In genomic region chr2:150282821-150283309, GRCh38 we compare ENCODE assay signal across 20 cellular contexts.
DNase-seq lines count a peak whose midpoint lies in the region; ATAC-seq, FAIRE-seq and TF ChIP-seq lines count a peak whose summit lies in the region.
"Had no signal": no experiment of that assay in that cellular context is flagged by ENCODE, and none has a peak within 500 bp of the region (broad histone marks: within the 10 kb centered on the region; RNA-seq: fewer than 3 reads in every experiment).

No MANE protein-coding gene starts in this region.

- intact Hi-C loops in K562 (cut with micrococcal nuclease) (no loop called here), left ventricle myocardium inferior (cut with micrococcal nuclease) (no loop called here), psoas muscle (cut with DNase I) (loop anchor here in 1 of 2 donors (10.0 kb wide), 1 partner anchor 202 kb away; the partner anchor contains the start of gene RND3), tibial artery (cut with DNase I; ENCODE audit: low total_unique reads) (loop anchor here (5.0 kb wide), 1 partner anchor 204 kb away; the partner anchor contains the start of gene RND3)

- H2AFZ ChIP-seq in K562 (ENCODE audit: low read depth, low read length), result no peak overlapping the region

- H3K9me3 ChIP-seq in K562 (replicated peaks; ENCODE audit: control insufficient read depth, insufficient read depth, low read depth, low read length) (no peaks in the 10 kb centered on the region), left ventricle myocardium inferior (replicated peaks) (peaks cover under 1% of the 10 kb centered on the region), psoas muscle (no peaks in the 10 kb centered on the region), tibial artery (no peaks in the 10 kb centered on the region)
- H3K9me3 ChIP-seq: ascending aorta, neutrophil, sigmoid colon had no signal

- H3K9ac ChIP-seq in K562 (ENCODE audit: insufficient read depth in 1 of 2, low read depth in 2 of 2, low read length in 2 of 2), result no peak overlapping the region

- TF ChIP-seq CTCF in AG04449 (IDR thresholded peaks at IDR 0.05; ENCODE audit: insufficient read depth, low read length, missing control alignments) (no peak), K562 (IDR thresholded peaks at IDR 0.05 in 2 of 3, conservative IDR thresholded peaks at IDR 0.05 in 1 of 3; ENCODE audit: insufficient read depth in 2 of 3, low read depth in 1 of 3, low read length in 3 of 3) (no peak), left ventricle myocardium inferior (IDR thresholded peaks at IDR 0.05; ENCODE audit: borderline replicate concordance) (no peak), psoas muscle (IDR thresholded peaks at IDR 0.05) (no peak), tibial artery (IDR thresholded peaks at IDR 0.05) (no peak)

- no peak for TF ChIP-seq POLR2A in K562 (conservative IDR thresholded peaks at IDR 0.05)
- no peak for TF ChIP-seq POLR2A in H54 (IDR thresholded peaks at IDR 0.05; ENCODE audit: low read depth, low read length)

- H3K4me3 ChIP-seq in AG04449 (ENCODE audit: low read depth, low read length) (no peak overlapping the region), K562 (no peak overlapping the region), left ventricle myocardium inferior (no peak overlapping the region), psoas muscle (no peak overlapping the region), tibial artery (no peak overlapping the region)
- H3K4me3 ChIP-seq: ascending aorta, sigmoid colon had no signal

- H3K27me3 ChIP-seq in K562 (ENCODE audit: control insufficient read depth in 2 of 2, insufficient read depth in 2 of 2, low read length in 2 of 2), result no peaks in the 10 kb centered on the region
- no peaks in the 10 kb centered on the region for H3K27me3 ChIP-seq in left ventricle myocardium inferior (ENCODE audit: low read depth)
- no peaks in the 10 kb centered on the region for H3K27me3 ChIP-seq in psoas muscle (ENCODE audit: insufficient read depth in 3 of 3, low read length in 2 of 3)
- no peaks in the 10 kb centered on the region for H3K27me3 ChIP-seq in tibial artery
- H3K27me3 ChIP-seq: ascending aorta, neutrophil, sigmoid colon had no signal

- in situ Hi-C loops in K562 (cut with MboI), result no loop called here

- DNase-seq in AG04449 (ENCODE audit: low read depth, low spot score), result peak; percentile 72
- DNase-seq in K562 (ENCODE audit: extremely low read depth in 1 of 4, low spot score in 3 of 4), result no peak
- no peak for DNase-seq in left ventricle myocardium inferior
- peak in 1 of 2 donors; percentile 15 for DNase-seq in psoas muscle
- DNase-seq in NCI-H1694 treated with DMSO at 0.1 percent for 48 hours (lab: John Stamatoyannopoulos, UW), result no peak
- no peak for DNase-seq in tibial artery
- no peak for DNase-seq in H54 (ENCODE audit: insufficient read length, low spot score)
- DNase-seq: 8988T; activated CD4-positive, alpha-beta T cell treated with anti-CD3 and anti-CD28 coated beads for 1 hour; glutamatergic neuron; NCI-H1092; NCI-H2107; NCI-H526 treated with DMSO at 0.1 percent for 48 hours; sigmoid colon; stimulated activated CD4-positive, alpha-beta T cell treated with anti-CD3 and anti-CD28 coated beads, Interleukin-2, amount 100 ng/mL, for 24 hours; T-helper 9 cell had no signal

- CTCF ChIA-PET in AG04449 (lab: Yijun Ruan, JAX) (no interaction called here), K562 (lab: Yijun Ruan, JAX; ENCODE audit: low intra/inter-chr PET ratio) (no interaction called here)

- H3K4me2 ChIP-seq in K562 (ENCODE audit: insufficient read depth, low read length), result no peak overlapping the region

- H3K27ac ChIP-seq in K562 (ENCODE audit: extremely low read depth, low read depth, low read length), result no peak overlapping the region
- H3K27ac ChIP-seq in left ventricle myocardium inferior (replicated peaks), result peak overlapping the region; percentile 66
- H3K27ac ChIP-seq in psoas muscle, result no peak overlapping the region
- H3K27ac ChIP-seq in tibial artery, result no peak overlapping the region
- H3K27ac ChIP-seq: ascending aorta, neutrophil had no signal

- POLR2A ChIA-PET in AG04449 (lab: Yijun Ruan, JAX) (interaction anchor here (0.7 kb wide), 1 partner anchor 184 kb away, joined by 3 read pairs; no protein-coding TSS in a partner anchor), K562 (lab: Yijun Ruan, JAX) (no interaction called here)

- TF ChIP-seq RAD21 in K562 (CRISPR knock-in tag; conservative IDR thresholded peaks at IDR 0.05 in 1 of 2, IDR thresholded peaks at IDR 0.05 in 1 of 2), result no peak

- ATAC-seq in K562, result no peak
- ATAC-seq in psoas muscle, result peak in 3 of 4 donors; percentile 63 to 80 (median 64)
- ATAC-seq in HG03108 (IDR thresholded peaks at IDR 0.05; ENCODE audit: unreplicated experiment), result no peak

- no peaks in the 10 kb centered on the region for H4K20me1 ChIP-seq in K562 (replicated peaks; ENCODE audit: control insufficient read depth, insufficient read depth, low read length)

- BruUV-seq in K562 (replicated peaks; lab: Mats Ljungman, UMichigan), result no TSS peak

- no peaks in the 10 kb centered on the region for H3K36me3 ChIP-seq in K562 (ENCODE audit: control insufficient read depth, insufficient read depth, low read length)
- H3K36me3 ChIP-seq in left ventricle myocardium inferior, result no peaks in the 10 kb centered on the region
- H3K36me3 ChIP-seq in psoas muscle (ENCODE audit: insufficient read depth in 1 of 2, low read depth in 1 of 2), result no peaks in the 10 kb centered on the region
- H3K36me3 ChIP-seq in tibial artery, result no peaks in the 10 kb centered on the region
- H3K36me3 ChIP-seq: ascending aorta, neutrophil, sigmoid colon had no signal

- FAIRE-seq in K562 (lab: Jason Lieb, UNC), result no peak
- no peak for FAIRE-seq in H54 (lab: Jason Lieb, UNC)
- FAIRE-seq: colon had no signal

- H3K4me1 ChIP-seq in K562 (replicated peaks in 1 of 2; ENCODE audit: control insufficient read depth in 2 of 2, insufficient read depth in 2 of 2, low read length in 2 of 2) (no peaks in the 10 kb centered on the region), left ventricle myocardium inferior (peaks cover 27% of the 10 kb centered on the region), psoas muscle (no peaks in the 10 kb centered on the region), tibial artery (peaks cover 0 to 40% (median 13%) of the 10 kb centered on the region in 4 donors)

- no peaks in the 10 kb centered on the region for H3K79me2 ChIP-seq in K562 (ENCODE audit: control insufficient read depth, insufficient read depth, low read length)

- no peaks in the 10 kb centered on the region for H3K9me1 ChIP-seq in K562 (ENCODE audit: control insufficient read depth, insufficient read depth, low read length)

- 0% methylated on average over 1 of the region's 1 CpG for WGBS in K562 (ENCODE audit: insufficient coverage, low coverage, missing lambda C conversion rate)
- 23 to 35% (median 33%) methylated on average over 1 of the region's 1 CpG for WGBS in psoas muscle, 3 donors

- TF ChIP-seq EP300 in K562 (IDR thresholded peaks at IDR 0.05; ENCODE audit: low read length), result no peak

TF ChIP-seq in K562, 482 proteins besides CTCF, POLR2A, EP300 and RAD21:
- TF ChIP-seq CEBPB (tag; IDR thresholded peaks at IDR 0.05) (0 out of 2 replicates have a peak, but pooled peaks have one; percentile 27), PRMT5 (CRISPR knock-in tag; IDR thresholded peaks at IDR 0.05) (no peak)

Comparison
In these comparisons a context has a peak if more than half of its experiments do, and no peak if none do; other contexts are left out.
1. ATAC-seq: peak in psoas muscle (3 of 4); none in K562 (single experiment) and HG03108 (single experiment).